Comparison of ENCODE assay signal across 9 cellular contexts in genomic region chr1:85027242-85027983, GRCh38. TPM values are rescaled to one million over a fixed set of nuclear protein-coding genes. Genes with fewer than 3 reads are reported as not detected.
DNase-seq lines count a peak whose midpoint lies in the region; ATAC-seq and TF ChIP-seq lines count a peak whose summit lies in the region.
"Had no signal": no experiment of that assay in that cellular context is flagged by ENCODE, and none has a peak within 500 bp of the region (broad histone marks: within the 10 kb centered on the region; RNA-seq: fewer than 3 reads in every experiment).

No MANE protein-coding gene starts in this region.

- DNase-seq in AG20443 (ENCODE audit: low spot score), result peak; percentile 29
- DNase-seq in left colon, result no peak
- no peak for DNase-seq in DMS79 (lab: John Stamatoyannopoulos, UW)
- no peak for DNase-seq in NCI-H510A (lab: John Stamatoyannopoulos, UW)
- DNase-seq in UCSD-AML1 (lab: John Stamatoyannopoulos, UW; ENCODE audit: unreplicated experiment), result no peak

- peak; percentile 53 for TF ChIP-seq CTCF in VCaP (conservative IDR thresholded peaks at IDR 0.05)

- no peak overlapping the region for H3K27ac ChIP-seq in VCaP

- ATAC-seq in GM18867 (IDR thresholded peaks at IDR 0.05; ENCODE audit: unreplicated experiment), result peak; percentile 92
- peak; percentile 89 for ATAC-seq in HG03060 (IDR thresholded peaks at IDR 0.05; ENCODE audit: low read depth, unreplicated experiment)
- peak; percentile 70 for ATAC-seq in left colon

- intact Hi-C loops in left colon (cut with DNase I, micrococcal nuclease), result loop anchor here in 1 of 2 donors (10.0 kb wide), 1 partner anchor 83 kb away; no protein-coding TSS in a partner anchor

RNA-seq across cellular contexts. Expression of gene MCOLN3, which starts 20.9 kb away (rescaled TPM):
- 1 to 10 TPM; 1.1 to 4.0 TPM for total RNA-seq in left colon
- total RNA-seq: dermis microvascular lymphatic vessel endothelial cell had no signal

RNA-seq across cellular contexts. Expression of gene MCOLN2, which starts 30.5 kb away (rescaled TPM):
- 10 to 100 TPM; 25.2 to 87.3 TPM for total RNA-seq in left colon
- total RNA-seq: dermis microvascular lymphatic vessel endothelial cell had no signal
